1 cellular context compared by ENCODE assay signal in the genomic region with DNA sequence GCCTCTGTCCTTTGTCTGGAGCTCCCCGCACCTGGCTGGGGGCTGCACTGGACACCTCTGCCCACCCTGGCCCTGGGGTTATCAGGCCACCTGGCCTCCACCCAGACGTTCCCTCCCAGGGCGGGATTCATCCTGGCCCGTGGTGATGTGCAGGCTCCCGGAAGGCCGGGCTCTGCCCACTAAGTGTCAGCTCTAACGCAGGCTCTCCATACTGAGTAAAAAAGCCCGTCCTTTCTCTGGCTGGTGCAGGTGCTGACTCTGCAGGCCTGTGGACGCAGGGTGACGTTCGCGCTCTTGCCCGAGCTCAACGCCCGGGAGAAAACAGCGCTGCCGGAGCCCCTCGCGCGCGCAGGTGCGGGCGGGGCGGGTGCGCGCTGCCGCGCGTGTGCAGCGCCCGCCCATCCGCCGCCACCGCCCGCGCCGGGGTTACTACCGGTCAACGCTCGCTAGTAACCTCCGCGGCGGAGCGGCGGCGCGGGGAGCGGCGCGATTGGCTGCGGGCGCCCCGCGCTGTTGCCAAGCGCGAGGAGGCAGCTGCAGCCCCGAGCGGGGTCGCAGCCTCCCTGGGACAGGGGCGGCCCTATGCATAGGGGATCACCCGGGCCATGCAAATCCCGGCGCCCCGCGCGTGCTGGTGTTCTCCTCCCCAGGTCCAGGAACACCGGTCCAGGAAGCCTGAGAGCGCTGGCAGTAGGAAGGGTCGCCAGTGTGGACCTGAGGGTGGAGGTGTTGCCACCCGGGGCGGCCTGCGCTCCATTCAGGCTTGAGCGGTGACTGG.
A peak's percentile ranks its signal among the peaks of the same experiment; 100 is the strongest.
TF ChIP-seq lines count a peak whose summit lies in the region.

No MANE protein-coding gene starts in this region.

TF ChIP-seq in GM12878, 131 proteins besides CTCF, POLR2A, EP300 and RAD21 (continued from another document and continues in another):
- TF ChIP-seq ZNF687 (IDR thresholded peaks at IDR 0.05) (peak; percentile 82), ZNF384 (IDR thresholded peaks at IDR 0.05; ENCODE audit: borderline replicate concordance, low read depth, low read length) (no peak), YBX1 (IDR thresholded peaks at IDR 0.05) (no peak), NBN (IDR thresholded peaks at IDR 0.05) (no peak), SIX5 (IDR thresholded peaks at IDR 0.05; ENCODE audit: low read depth, low read length, severe bottlenecking) (no peak), LARP7 (IDR thresholded peaks at IDR 0.05) (peak; percentile 68), NFYA (IDR thresholded peaks at IDR 0.05; ENCODE audit: borderline replicate concordance, low read depth, low read length) (no peak), USF1 (IDR thresholded peaks at IDR 0.05; ENCODE audit: borderline replicate concordance, extremely low read length, insufficient read depth, low read depth, low read length) (no peak), NKRF (conservative IDR thresholded peaks at IDR 0.05) (no peak), IKZF2 (IDR thresholded peaks at IDR 0.05) (no peak), RFX5 (IDR thresholded peaks at IDR 0.05; ENCODE audit: low read depth, low read length) (peak; percentile 85), IRF5 (IDR thresholded peaks at IDR 0.05; ENCODE audit: borderline replicate concordance) (no peak), NR2F1 (conservative IDR thresholded peaks at IDR 0.05) (peak; percentile 69), KAT2A (conservative IDR thresholded peaks at IDR 0.05; ENCODE audit: control insufficient read depth, low read depth, low read length) (no peak), FOXM1 (IDR thresholded peaks at IDR 0.05; ENCODE audit: low read depth, low read length) (no peak), BMI1 (IDR thresholded peaks at IDR 0.05; ENCODE audit: borderline replicate concordance) (no peak), MYC (IDR thresholded peaks at IDR 0.05; ENCODE audit: insufficient read depth, insufficient read length, insufficient replicate concordance, low read length, severe bottlenecking) (no peak), IRF4 (IDR thresholded peaks at IDR 0.05; ENCODE audit: low read depth, low read length) (no peak), MEF2A (IDR thresholded peaks at IDR 0.05; ENCODE audit: insufficient read depth, low read depth, low read length) (no peak), IKZF1 (conservative IDR thresholded peaks at IDR 0.05) (peak; percentile 78), YY1 (IDR thresholded peaks at IDR 0.05; ENCODE audit: low read depth, low read length) (no peak), PAX8 (IDR thresholded peaks at IDR 0.05) (no peak), HDAC6 (IDR thresholded peaks at IDR 0.05; ENCODE audit: unreplicated experiment) (no peak), EED (IDR thresholded peaks at IDR 0.05; ENCODE audit: low read depth) (no peak), ZNF217 (IDR thresholded peaks at IDR 0.05) (0 out of 2 replicates have a peak, but pooled peaks have one; percentile 38)
- TF ChIP-seq, protein P1, sequence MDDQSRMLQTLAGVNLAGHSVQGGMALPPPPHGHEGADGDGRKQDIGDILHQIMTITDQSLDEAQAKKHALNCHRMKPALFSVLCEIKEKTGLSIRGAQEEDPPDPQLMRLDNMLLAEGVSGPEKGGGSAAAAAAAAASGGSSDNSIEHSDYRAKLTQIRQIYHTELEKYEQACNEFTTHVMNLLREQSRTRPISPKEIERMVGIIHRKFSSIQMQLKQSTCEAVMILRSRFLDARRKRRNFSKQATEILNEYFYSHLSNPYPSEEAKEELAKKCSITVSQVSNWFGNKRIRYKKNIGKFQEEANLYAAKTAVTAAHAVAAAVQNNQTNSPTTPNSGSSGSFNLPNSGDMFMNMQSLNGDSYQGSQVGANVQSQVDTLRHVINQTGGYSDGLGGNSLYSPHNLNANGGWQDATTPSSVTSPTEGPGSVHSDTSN (IDR thresholded peaks at IDR 0.05; ENCODE audit: insufficient replicate concordance, low read depth, low read length) = no peak
- TF ChIP-seq, protein P2, sequence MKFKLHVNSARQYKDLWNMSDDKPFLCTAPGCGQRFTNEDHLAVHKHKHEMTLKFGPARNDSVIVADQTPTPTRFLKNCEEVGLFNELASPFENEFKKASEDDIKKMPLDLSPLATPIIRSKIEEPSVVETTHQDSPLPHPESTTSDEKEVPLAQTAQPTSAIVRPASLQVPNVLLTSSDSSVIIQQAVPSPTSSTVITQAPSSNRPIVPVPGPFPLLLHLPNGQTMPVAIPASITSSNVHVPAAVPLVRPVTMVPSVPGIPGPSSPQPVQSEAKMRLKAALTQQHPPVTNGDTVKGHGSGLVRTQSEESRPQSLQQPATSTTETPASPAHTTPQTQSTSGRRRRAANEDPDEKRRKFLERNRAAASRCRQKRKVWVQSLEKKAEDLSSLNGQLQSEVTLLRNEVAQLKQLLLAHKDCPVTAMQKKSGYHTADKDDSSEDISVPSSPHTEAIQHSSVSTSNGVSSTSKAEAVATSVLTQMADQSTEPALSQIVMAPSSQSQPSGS (IDR thresholded peaks at IDR 0.05; ENCODE audit: low read length) = no peak
- TF ChIP-seq, protein P3, sequence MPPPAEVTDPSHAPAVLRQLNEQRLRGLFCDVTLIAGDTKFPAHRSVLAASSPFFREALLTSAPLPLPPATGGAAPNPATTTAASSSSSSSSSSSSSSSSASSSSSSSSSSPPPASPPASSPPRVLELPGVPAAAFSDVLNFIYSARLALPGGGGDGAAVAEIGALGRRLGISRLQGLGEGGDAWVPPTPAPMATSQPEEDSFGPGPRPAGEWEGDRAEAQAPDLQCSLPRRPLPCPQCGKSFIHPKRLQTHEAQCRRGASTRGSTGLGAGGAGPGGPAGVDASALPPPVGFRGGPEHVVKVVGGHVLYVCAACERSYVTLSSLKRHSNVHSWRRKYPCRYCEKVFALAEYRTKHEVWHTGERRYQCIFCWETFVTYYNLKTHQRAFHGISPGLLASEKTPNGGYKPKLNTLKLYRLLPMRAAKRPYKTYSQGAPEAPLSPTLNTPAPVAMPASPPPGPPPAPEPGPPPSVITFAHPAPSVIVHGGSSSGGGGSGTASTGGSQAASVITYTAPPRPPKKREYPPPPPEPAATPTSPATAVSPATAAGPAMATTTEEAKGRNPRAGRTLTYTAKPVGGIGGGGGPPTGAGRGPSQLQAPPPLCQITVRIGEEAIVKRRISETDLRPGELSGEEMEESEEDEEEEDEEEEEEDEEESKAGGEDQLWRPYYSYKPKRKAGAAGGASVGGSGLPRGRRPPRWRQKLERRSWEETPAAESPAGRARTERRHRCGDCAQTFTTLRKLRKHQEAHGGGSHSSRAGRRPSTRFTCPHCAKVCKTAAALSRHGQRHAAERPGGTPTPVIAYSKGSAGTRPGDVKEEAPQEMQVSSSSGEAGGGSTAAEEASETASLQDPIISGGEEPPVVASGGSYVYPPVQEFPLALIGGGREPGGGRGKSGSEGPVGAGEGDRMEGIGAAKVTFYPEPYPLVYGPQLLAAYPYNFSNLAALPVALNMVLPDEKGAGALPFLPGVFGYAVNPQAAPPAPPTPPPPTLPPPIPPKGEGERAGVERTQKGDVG (CRISPR knock-in tag; IDR thresholded peaks at IDR 0.05) = no peak
- TF ChIP-seq, protein P4, sequence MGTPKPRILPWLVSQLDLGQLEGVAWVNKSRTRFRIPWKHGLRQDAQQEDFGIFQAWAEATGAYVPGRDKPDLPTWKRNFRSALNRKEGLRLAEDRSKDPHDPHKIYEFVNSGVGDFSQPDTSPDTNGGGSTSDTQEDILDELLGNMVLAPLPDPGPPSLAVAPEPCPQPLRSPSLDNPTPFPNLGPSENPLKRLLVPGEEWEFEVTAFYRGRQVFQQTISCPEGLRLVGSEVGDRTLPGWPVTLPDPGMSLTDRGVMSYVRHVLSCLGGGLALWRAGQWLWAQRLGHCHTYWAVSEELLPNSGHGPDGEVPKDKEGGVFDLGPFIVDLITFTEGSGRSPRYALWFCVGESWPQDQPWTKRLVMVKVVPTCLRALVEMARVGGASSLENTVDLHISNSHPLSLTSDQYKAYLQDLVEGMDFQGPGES (IDR thresholded peaks at IDR 0.05) = no peak
- TF ChIP-seq, protein P5, sequence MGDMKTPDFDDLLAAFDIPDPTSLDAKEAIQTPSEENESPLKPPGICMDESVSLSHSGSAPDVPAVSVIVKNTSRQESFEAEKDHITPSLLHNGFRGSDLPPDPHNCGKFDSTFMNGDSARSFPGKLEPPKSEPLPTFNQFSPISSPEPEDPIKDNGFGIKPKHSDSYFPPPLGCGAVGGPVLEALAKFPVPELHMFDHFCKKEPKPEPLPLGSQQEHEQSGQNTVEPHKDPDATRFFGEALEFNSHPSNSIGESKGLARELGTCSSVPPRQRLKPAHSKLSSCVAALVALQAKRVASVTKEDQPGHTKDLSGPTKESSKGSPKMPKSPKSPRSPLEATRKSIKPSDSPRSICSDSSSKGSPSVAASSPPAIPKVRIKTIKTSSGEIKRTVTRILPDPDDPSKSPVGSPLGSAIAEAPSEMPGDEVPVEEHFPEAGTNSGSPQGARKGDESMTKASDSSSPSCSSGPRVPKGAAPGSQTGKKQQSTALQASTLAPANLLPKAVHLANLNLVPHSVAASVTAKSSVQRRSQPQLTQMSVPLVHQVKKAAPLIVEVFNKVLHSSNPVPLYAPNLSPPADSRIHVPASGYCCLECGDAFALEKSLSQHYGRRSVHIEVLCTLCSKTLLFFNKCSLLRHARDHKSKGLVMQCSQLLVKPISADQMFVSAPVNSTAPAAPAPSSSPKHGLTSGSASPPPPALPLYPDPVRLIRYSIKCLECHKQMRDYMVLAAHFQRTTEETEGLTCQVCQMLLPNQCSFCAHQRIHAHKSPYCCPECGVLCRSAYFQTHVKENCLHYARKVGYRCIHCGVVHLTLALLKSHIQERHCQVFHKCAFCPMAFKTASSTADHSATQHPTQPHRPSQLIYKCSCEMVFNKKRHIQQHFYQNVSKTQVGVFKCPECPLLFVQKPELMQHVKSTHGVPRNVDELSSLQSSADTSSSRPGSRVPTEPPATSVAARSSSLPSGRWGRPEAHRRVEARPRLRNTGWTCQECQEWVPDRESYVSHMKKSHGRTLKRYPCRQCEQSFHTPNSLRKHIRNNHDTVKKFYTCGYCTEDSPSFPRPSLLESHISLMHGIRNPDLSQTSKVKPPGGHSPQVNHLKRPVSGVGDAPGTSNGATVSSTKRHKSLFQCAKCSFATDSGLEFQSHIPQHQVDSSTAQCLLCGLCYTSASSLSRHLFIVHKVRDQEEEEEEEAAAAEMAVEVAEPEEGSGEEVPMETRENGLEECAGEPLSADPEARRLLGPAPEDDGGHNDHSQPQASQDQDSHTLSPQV (IDR thresholded peaks at IDR 0.05) = 0 out of 2 replicates have a peak, but pooled peaks have one; percentile 28
- TF ChIP-seq, protein P6, sequence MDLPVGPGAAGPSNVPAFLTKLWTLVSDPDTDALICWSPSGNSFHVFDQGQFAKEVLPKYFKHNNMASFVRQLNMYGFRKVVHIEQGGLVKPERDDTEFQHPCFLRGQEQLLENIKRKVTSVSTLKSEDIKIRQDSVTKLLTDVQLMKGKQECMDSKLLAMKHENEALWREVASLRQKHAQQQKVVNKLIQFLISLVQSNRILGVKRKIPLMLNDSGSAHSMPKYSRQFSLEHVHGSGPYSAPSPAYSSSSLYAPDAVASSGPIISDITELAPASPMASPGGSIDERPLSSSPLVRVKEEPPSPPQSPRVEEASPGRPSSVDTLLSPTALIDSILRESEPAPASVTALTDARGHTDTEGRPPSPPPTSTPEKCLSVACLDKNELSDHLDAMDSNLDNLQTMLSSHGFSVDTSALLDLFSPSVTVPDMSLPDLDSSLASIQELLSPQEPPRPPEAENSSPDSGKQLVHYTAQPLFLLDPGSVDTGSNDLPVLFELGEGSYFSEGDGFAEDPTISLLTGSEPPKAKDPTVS (IDR thresholded peaks at IDR 0.05; ENCODE audit: low read depth, low read length) = no peak
